Comparison of ENCODE assay signal across 19 cellular contexts in the genomic region with DNA sequence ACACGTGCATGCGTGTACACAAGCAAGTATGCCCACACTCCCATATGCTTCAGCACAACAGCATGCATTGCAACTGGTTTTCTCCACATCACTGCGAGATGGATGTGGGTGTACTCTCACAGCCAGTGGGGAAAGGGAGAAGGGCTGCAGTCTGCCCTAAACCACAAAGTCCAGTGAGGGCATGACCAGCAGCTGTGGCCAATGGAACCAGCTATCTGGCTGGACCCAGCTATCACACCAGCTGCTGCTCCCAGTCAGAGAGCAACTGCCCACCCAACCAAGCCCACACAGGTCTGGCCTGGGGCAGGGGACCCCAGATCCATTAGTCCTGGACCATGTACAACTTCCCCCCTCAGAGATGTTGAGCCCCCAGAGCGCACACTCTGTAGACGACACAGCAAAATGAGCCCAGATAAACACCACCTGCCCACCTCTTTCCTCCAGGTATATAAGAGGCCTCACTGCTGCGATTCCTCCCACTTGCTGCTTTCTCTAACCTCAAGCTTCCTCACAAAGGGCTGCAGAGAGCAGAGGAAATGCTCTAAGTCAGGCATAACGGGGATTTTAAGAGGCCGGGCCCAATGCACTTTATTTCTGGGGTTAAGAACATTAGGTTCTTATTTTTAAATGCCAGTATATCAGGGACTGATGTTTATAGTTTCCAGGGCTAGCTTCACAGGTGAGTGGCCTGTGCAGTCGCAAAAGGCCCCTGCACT. TPM values are rescaled to one million over a fixed set of nuclear protein-coding genes. Genes with fewer than 3 reads are reported as not detected.
DNase-seq lines count a peak whose midpoint lies in the region; ATAC-seq and TF ChIP-seq lines count a peak whose summit lies in the region.
"Had no signal": no experiment of that assay in that cellular context is flagged by ENCODE, and none has a peak within 500 bp of the region (broad histone marks: within the 10 kb centered on the region; RNA-seq: fewer than 3 reads in every experiment).

No MANE protein-coding gene starts in this region.

- H3K9ac ChIP-seq in BLaER1, result no peak overlapping the region

- H3K27me3 ChIP-seq in BLaER1 (no peaks in the 10 kb centered on the region), Panc1 (ENCODE audit: control insufficient read depth, insufficient read depth, low read length) (no peaks in the 10 kb centered on the region), right lobe of liver (no peaks in the 10 kb centered on the region)
- H3K27me3 ChIP-seq: gastrocnemius medialis had no signal

- no peaks in the 10 kb centered on the region for H3K9me3 ChIP-seq in BLaER1
- H3K9me3 ChIP-seq in Panc1 (ENCODE audit: control insufficient read depth, insufficient read depth, low read depth, low read length), result no peaks in the 10 kb centered on the region
- no peaks in the 10 kb centered on the region for H3K9me3 ChIP-seq in right lobe of liver
- H3K9me3 ChIP-seq: gastrocnemius medialis had no signal

- H3K27ac ChIP-seq in BLaER1, result no peak overlapping the region
- H3K27ac ChIP-seq in Panc1 (ENCODE audit: low read length), result peak overlapping the region; percentile 93
- H3K27ac ChIP-seq in right lobe of liver, result peak overlapping the region in 2 of 3 donors; percentile 7 to 89
- H3K27ac ChIP-seq: C4-2B, gastrocnemius medialis, HL-60 had no signal

- peak; percentile 25 for TF ChIP-seq POLR2A in right lobe of liver (IDR thresholded peaks at IDR 0.05)

- DNase-seq in Panc1 (ENCODE audit: low read depth, low spot score) (no peak), right lobe of liver (peak in 2 of 3 donors; percentile 79 to 83), AG20443 (ENCODE audit: low spot score) (no peak), T-helper 2 cell (no peak), NCI-H2081 (lab: John Stamatoyannopoulos, UW) (no peak)
- DNase-seq: activated CD4-positive, alpha-beta T cell treated with anti-CD3 and anti-CD28 coated beads for 4 hours; amniotic stem cell; gastrocnemius medialis; KBM-7; NCI-H1092; NCI-H2029 treated with DMSO at 0.1 percent for 48 hours; RPMI8226; stimulated activated CD4-positive, alpha-beta T cell treated with anti-CD3 and anti-CD28 coated beads, Interleukin-4, amount 100 ng/mL, for 1 hour had no signal

- H3K4me3 ChIP-seq in BLaER1 (no peak overlapping the region), Panc1 (ENCODE audit: low read depth in 2 of 2, low read length in 2 of 2) (no peak overlapping the region), right lobe of liver (no peak overlapping the region)
- H3K4me3 ChIP-seq: gastrocnemius medialis, smooth muscle cell had no signal

- H3K36me3 ChIP-seq in BLaER1 (no peaks in the 10 kb centered on the region), Panc1 (ENCODE audit: control insufficient read depth, insufficient read depth, low read length) (no peaks in the 10 kb centered on the region), right lobe of liver (no peaks in the 10 kb centered on the region)
- H3K36me3 ChIP-seq: gastrocnemius medialis had no signal

- ATAC-seq in GM21529 (IDR thresholded peaks at IDR 0.05; ENCODE audit: unreplicated experiment) (peak; percentile 44), Panc1 (no peak), right lobe of liver (peak; percentile 24 to 73 (median 62)), GM18873 (IDR thresholded peaks at IDR 0.05; ENCODE audit: low FRiP score, unreplicated experiment) (no peak)
- ATAC-seq: gastrocnemius medialis had no signal

- 0 out of 2 replicates have a peak overlapping the region, but pooled peaks have one; percentile 16 for H3K4me2 ChIP-seq in BLaER1
- H3K4me2 ChIP-seq: smooth muscle cell had no signal

- TF ChIP-seq CTCF in Panc1 (IDR thresholded peaks at IDR 0.05) (no peak), right lobe of liver (IDR thresholded peaks at IDR 0.05) (no peak)

- no peaks in the 10 kb centered on the region for H4K20me1 ChIP-seq in BLaER1

- CTCF ChIA-PET in Panc1 (lab: Charles Lee), result no interaction called here

- in situ Hi-C loops in Panc1 (cut with HindIII; ENCODE audit: low pct_unique_long_range_greater_than_20kb, low sequenced_read_pairs), result no loop called here

- WGBS in right lobe of liver (ENCODE audit: insufficient coverage, low coverage, low lambda C conversion rate, missing lambda C conversion rate), result 67% methylated on average over 6 of the region's 9 CpGs

- H3K4me1 ChIP-seq in BLaER1 (peaks cover 25% of the 10 kb centered on the region), Panc1 (ENCODE audit: control insufficient read depth, insufficient read depth, low read length) (peaks cover 94% of the 10 kb centered on the region), right lobe of liver (peaks cover 0 to 76% (median 33%) of the 10 kb centered on the region in 4 donors)

- intact Hi-C loops in Panc1 (cut with micrococcal nuclease; ENCODE audit: unreplicated experiment) (loop anchor here (5.0 kb wide), 1 partner anchor 118 kb away; no protein-coding TSS in a partner anchor), right lobe of liver (cut with DNase I) (no loop called here)

- POLR2A ChIA-PET in Panc1 (lab: Charles Lee), result no interaction called here

- TSS peak; percentile 38 for BruUV-seq in Panc1 (replicated peaks; lab: Mats Ljungman, UMichigan)

RNA-seq across cellular contexts. Expression of gene SHB, which starts 38.9 kb away (rescaled TPM):
- total RNA-seq in Panc1 (2021; ENCODE audit: unreplicated experiment) (59.9 TPM), right lobe of liver (10 to 100 TPM; 12.0 to 43.1 (median 21.9) TPM)
- 63.1 TPM for polyA plus RNA-seq in Panc1 (2012; ENCODE audit: insufficient read length)

Comparison
In these comparisons a context has a peak if more than half of its experiments do, and no peak if none do; other contexts are left out.
1. ATAC-seq: peak in GM21529 (single experiment) and right lobe of liver (4 of 4); none in Panc1 (single experiment) and GM18873 (single experiment).
2. DNase-seq: peak in right lobe of liver (2 of 3); none in Panc1 (single experiment), AG20443 (single experiment), T-helper 2 cell (0 of 5) and NCI-H2081 (0 of 2).